Comparison of ENCODE assay signal across 11 cellular contexts in the genomic region with DNA sequence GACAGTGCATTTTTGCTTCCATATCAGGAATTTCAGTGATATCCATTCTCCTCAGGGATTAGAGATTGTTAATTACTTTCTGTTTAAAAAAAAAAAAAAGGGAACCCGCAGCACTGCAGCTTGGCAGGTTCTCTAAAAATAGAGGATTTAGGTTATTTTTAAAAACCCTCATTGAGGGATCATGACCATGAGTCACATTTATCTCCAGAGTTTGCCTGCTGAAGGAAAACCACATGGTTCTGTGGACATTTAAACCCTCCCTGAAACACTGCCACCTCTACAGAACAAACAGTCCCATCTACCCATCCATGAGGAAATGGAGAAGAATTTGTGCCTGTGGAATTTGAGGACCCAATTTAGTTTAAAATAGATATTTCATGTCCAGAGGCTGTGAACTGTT.
DNase-seq lines count a peak whose midpoint lies in the region; ATAC-seq and TF ChIP-seq lines count a peak whose summit lies in the region.
"Had no signal": no experiment of that assay in that cellular context is flagged by ENCODE, and none has a peak within 500 bp of the region (broad histone marks: within the 10 kb centered on the region; RNA-seq: fewer than 3 reads in every experiment).

No MANE protein-coding gene starts in this region.

- H3F3A ChIP-seq in GM23248 (ENCODE audit: insufficient read depth), result peaks cover 12% of the 10 kb centered on the region

- H3K27me3 ChIP-seq in GM23248 (replicated peaks; ENCODE audit: insufficient read depth), result no peaks in the 10 kb centered on the region; the same call in 1 of the 2 replicates
- no peaks in the 10 kb centered on the region for H3K27me3 ChIP-seq in endodermal cell (ENCODE audit: control insufficient read depth, insufficient read depth, low read length, poor library complexity, severe bottlenecking)

- peaks cover 23% of the 10 kb centered on the region for H3K4me1 ChIP-seq in GM23248 (ENCODE audit: insufficient read depth)
- H3K4me1 ChIP-seq in endodermal cell (ENCODE audit: control insufficient read depth, insufficient read depth, low read length), result peaks cover 19% of the 10 kb centered on the region

- H2AFZ ChIP-seq in GM23248, result no peak overlapping the region

- in situ Hi-C loops in GM23248 (cut with MboI), result no loop called here

- TF ChIP-seq CTCF in endodermal cell (conservative IDR thresholded peaks at IDR 0.05) (no peak), retinal pigment epithelial cell (conservative IDR thresholded peaks at IDR 0.05; ENCODE audit: low read depth, low read length) (no peak)

- peak overlapping the region; percentile 16 for H3K4me2 ChIP-seq in GM23248 (ENCODE audit: unreplicated experiment)

- H3K27ac ChIP-seq in GM23248 (peak overlapping the region; percentile 38; the same call in 1 of the 2 replicates), endodermal cell (ENCODE audit: low read depth, low read length) (no peak overlapping the region)

- H4K20me1 ChIP-seq in GM23248 (ENCODE audit: insufficient read depth), result no peaks in the 10 kb centered on the region

- H3K9me3 Mint-ChIP-seq in endodermal cell, result no peaks in the 10 kb centered on the region

- H3K36me3 Mint-ChIP-seq in endodermal cell (ENCODE audit: low read depth), result no peaks in the 10 kb centered on the region

- H3K4me3 Mint-ChIP-seq in endodermal cell, result no peak overlapping the region

- H3K4me1 Mint-ChIP-seq in endodermal cell, result peaks cover 49% of the 10 kb centered on the region

- no peak overlapping the region for H3K9ac ChIP-seq in GM23248
- peak overlapping the region; percentile 2 for H3K9ac ChIP-seq in endodermal cell (ENCODE audit: extremely low read depth, low read length, poor library complexity, severe bottlenecking)

- H3K9me2 ChIP-seq in GM23248 (ENCODE audit: insufficient read depth), result no peaks in the 10 kb centered on the region

- peaks cover 31% of the 10 kb centered on the region for H3K27me3 Mint-ChIP-seq in endodermal cell (ENCODE audit: insufficient read depth)

- no peak for ATAC-seq in HG03571 (IDR thresholded peaks at IDR 0.05; ENCODE audit: unreplicated experiment)

- DNase-seq in GM23248 (peak; percentile 77), OCI-M1 (lab: John Stamatoyannopoulos, UW) (peak; percentile 77), endodermal cell (no peak), retinal pigment epithelial cell (ENCODE audit: low read depth) (peak; percentile 82), NCI-H1694 treated with DMSO at 0.1 percent for 48 hours (lab: John Stamatoyannopoulos, UW) (no peak), Ammon's horn (ENCODE audit: low spot score) (no peak), ecto neural progenitor cell (ENCODE audit: low spot score) (no peak)
- DNase-seq: head of caudate nucleus, NCI-H2107, T1000 had no signal

- H3K9me3 ChIP-seq in GM23248 (ENCODE audit: low read depth), result no peaks in the 10 kb centered on the region
- H3K9me3 ChIP-seq in endodermal cell (ENCODE audit: control insufficient read depth, low read length), result no peaks in the 10 kb centered on the region

- peak overlapping the region; percentile 36 for H3K27ac Mint-ChIP-seq in endodermal cell

- WGBS in GM23248 (ENCODE audit: low coverage in 1 of 2, low lambda C conversion rate in 2 of 2, missing lambda C conversion rate in 2 of 2), 2 experiments, result 0 to 5% methylated on average over 1 of the region's 1 CpG
- WGBS in endodermal cell (ENCODE audit: insufficient coverage in 1 of 2, insufficient read length in 1 of 2), 2 experiments, result 45% methylated on average over 1 of the region's 1 CpG; no CpG with 5 or more reads in 1 of the 2 experiments

- H3K4me3 ChIP-seq in GM23248 (0 out of 2 replicates have a peak overlapping the region, but pooled peaks have one; percentile 10), endodermal cell (ENCODE audit: low read length) (no peak overlapping the region), retinal pigment epithelial cell (ENCODE audit: low read length) (peak overlapping the region; percentile 8)

- no peaks in the 10 kb centered on the region for H3K79me2 ChIP-seq in GM23248 (ENCODE audit: insufficient read depth)

- H3K36me3 ChIP-seq in GM23248 (ENCODE audit: low read depth), result no peaks in the 10 kb centered on the region
- no peaks in the 10 kb centered on the region for H3K36me3 ChIP-seq in endodermal cell (ENCODE audit: control insufficient read depth, insufficient read depth, low read length)

Comparison
In these comparisons a context has a peak if more than half of its experiments do, and no peak if none do; other contexts are left out.
1. DNase-seq: peak in GM23248 (single experiment), OCI-M1 (single experiment) and retinal pigment epithelial cell (single experiment); none in endodermal cell (single experiment), NCI-H1694 treated with DMSO at 0.1 percent for 48 hours (single experiment), Ammon's horn (single experiment) and ecto neural progenitor cell (single experiment).